36 cellular contexts compared by ENCODE assay signal in genomic region chr2:33024758-33025157, GRCh38.
"Had no signal": no experiment of that assay in that cellular context is flagged by ENCODE, and none has a peak within 500 bp of the region (broad histone marks: within the 10 kb centered on the region; RNA-seq: fewer than 3 reads in every experiment).

No MANE protein-coding gene starts in this region.

- H3K9me3 Mint-ChIP-seq: activated CD4-positive, alpha-beta T cell treated with anti-CD3 and anti-CD28 coated beads, Interleukin-2, amount 10 ng/mL, durations not matched to agents 7 days and 5 days; activated naive CD4-positive, alpha-beta T cell treated with anti-CD3 and anti-CD28 coated beads for 36 hours; activated T-cell treated with anti-CD3 and anti-CD28 coated beads, Interleukin-2, amount 50 U/mL, for 4 hours; activated T-helper 1 cell treated with anti-CD3 and anti-CD28 coated beads, Interleukin-12 subunit alpha, Interleukin-12 subunit beta, Interleukin-2, Interleukin-4 antibody, amounts not matched to agents 30 ng/mL and 10 ng/mL and 1 ng/mL, durations not matched to agents 14 hours and 24 hours and 36 hours; T-helper 1 cell treated with Interleukin-12 subunit alpha and Interleukin-12 subunit beta and Interleukin-4 antibody, amounts not matched to agents 30 μg/mL and 1 μg/mL, for 36 hours; T-helper 2 cell treated with Interferon-gamma antibody and Interleukin-4, amounts not matched to agents 5 μg/mL and 100 μg/mL, for 36 hours had no signal

- H3K4me1 Mint-ChIP-seq: activated CD4-positive, alpha-beta T cell treated with anti-CD3 and anti-CD28 coated beads for 36 hours; activated CD4-positive, alpha-beta T cell treated with anti-CD3 and anti-CD28 coated beads, Interleukin-2, amount 10 ng/mL, durations not matched to agents 7 days and 5 days had no signal

- H3K27ac ChIP-seq: adrenal gland, body of pancreas, breast epithelium, KMS-11, SJSA1 had no signal

- H3K27ac Mint-ChIP-seq: activated CD4-positive, alpha-beta T cell treated with anti-CD3 and anti-CD28 coated beads for 36 hours; activated CD4-positive, alpha-beta T cell treated with anti-CD3 and anti-CD28 coated beads, Interleukin-2, amount 10 ng/mL, durations not matched to agents 7 days and 5 days; activated CD8-positive, alpha-beta T cell treated with anti-CD3 and anti-CD28 coated beads, Interleukin-2, amount 10 ng/mL, durations not matched to agents 7 days and 5 days; activated naive CD4-positive, alpha-beta T cell treated with anti-CD3 and anti-CD28 coated beads for 36 hours; activated naive CD4-positive, alpha-beta T cell treated with anti-CD3 and anti-CD28 coated beads, Interleukin-2, amount 50 U/mL, for 72 hours; activated T-helper 1 cell treated with anti-CD3 and anti-CD28 coated beads, Interleukin-12 subunit alpha, Interleukin-12 subunit beta, Interleukin-2, Interleukin-4 antibody, amounts not matched to agents 30 ng/mL and 10 ng/mL and 1 ng/mL, durations not matched to agents 14 hours and 24 hours and 36 hours; T-helper 1 cell treated with Interleukin-12 subunit alpha and Interleukin-12 subunit beta and Interleukin-4 antibody, amounts not matched to agents 30 μg/mL and 1 μg/mL, for 36 hours; T-helper 2 cell treated with Interferon-gamma antibody and Interleukin-4, amounts not matched to agents 5 μg/mL and 100 μg/mL, for 36 hours; WTC11 had no signal

- ATAC-seq: activated CD4-positive, alpha-beta T cell treated with anti-CD3 and anti-CD28 coated beads for 36 hours; activated CD4-positive, CD25-positive, alpha-beta regulatory T cell treated with anti-CD3 and anti-CD28 coated beads, Interleukin-2, amount 50 U/mL, for 24 hours; activated CD8-positive, alpha-beta T cell treated with anti-CD3 and anti-CD28 coated beads, Interleukin-2, amount 10 ng/mL, durations not matched to agents 7 days and 5 days; activated naive CD4-positive, alpha-beta T cell treated with anti-CD3 and anti-CD28 coated beads, Interleukin-2, amount 50 U/mL, for 72 hours; activated T-cell treated with anti-CD3 and anti-CD28 coated beads, Interleukin-2, amount 50 U/mL, for 4 hours; body of pancreas; PC-3; WTC11 had no signal

- H3K4me3 ChIP-seq: adrenal gland, body of pancreas, breast epithelium, Peyer's patch, SJSA1 had no signal

- H3K36me3 ChIP-seq: adrenal gland, breast epithelium, Peyer's patch, SJSA1 had no signal

- DNase-seq: activated CD4-positive, alpha-beta T cell treated with anti-CD3 and anti-CD28 coated beads for 36 hours; activated CD4-positive, alpha-beta T cell treated with anti-CD3 and anti-CD28 coated beads, Interleukin-2, amount 10 ng/mL, durations not matched to agents 7 days and 5 days; activated CD4-positive, alpha-beta T cell treated with anti-CD3 and anti-CD28 coated beads, Interleukin-2, amount 50 U/mL, for 48 hours; activated CD8-positive, alpha-beta memory T cell treated with anti-CD3 and anti-CD28 coated beads, Interleukin-2, amount 50 U/mL, for 4 hours; activated CD8-positive, alpha-beta T cell treated with anti-CD3 and anti-CD28 coated beads, Interleukin-2, amount 10 ng/mL, durations not matched to agents 7 days and 5 days; activated gamma-delta T cell treated with Interleukin-2 at 50 U/mL for 16 hours; activated naive CD4-positive, alpha-beta T cell treated with anti-CD3 and anti-CD28 coated beads for 36 hours; activated T-cell treated with anti-CD3 and anti-CD28 coated beads for 4 hours; activated T-cell treated with anti-CD3 and anti-CD28 coated beads, Interleukin-2, amount 50 U/mL, for 4 hours; adrenal gland; body of pancreas; caudate nucleus; cerebellar nuclear complex; NCI-H1048; NCI-H1105 treated with DMSO at 0.1 percent for 48 hours; NCI-H1436; NCI-H1694; NCI-H1930; NCI-H2081 treated with DMSO at 0.1 percent for 48 hours; NCI-H226; NCI-H446 treated with DMSO at 0.1 percent for 48 hours; NCI-H524; PC-3; Peyer's patch; RPMI8226; SHP77 treated with DMSO at 0.1 percent for 48 hours; SK-N-SH had no signal

- H3K4me1 ChIP-seq: adrenal gland, body of pancreas, breast epithelium, Peyer's patch had no signal

- H3K4me3 Mint-ChIP-seq: activated CD4-positive, alpha-beta T cell treated with anti-CD3 and anti-CD28 coated beads for 36 hours; activated CD4-positive, alpha-beta T cell treated with anti-CD3 and anti-CD28 coated beads, Interleukin-2, amount 10 ng/mL, durations not matched to agents 7 days and 5 days; activated CD8-positive, alpha-beta T cell treated with anti-CD3 and anti-CD28 coated beads, Interleukin-2, amount 10 ng/mL, durations not matched to agents 7 days and 5 days; activated naive CD4-positive, alpha-beta T cell treated with anti-CD3 and anti-CD28 coated beads for 36 hours; activated T-cell treated with anti-CD3 and anti-CD28 coated beads, Interleukin-2, amount 50 U/mL, for 4 hours; activated T-helper 1 cell treated with anti-CD3 and anti-CD28 coated beads, Interleukin-12 subunit alpha, Interleukin-12 subunit beta, Interleukin-2, Interleukin-4 antibody, amounts not matched to agents 30 ng/mL and 10 ng/mL and 1 ng/mL, durations not matched to agents 14 hours and 24 hours and 36 hours; T-helper 1 cell treated with Interleukin-12 subunit alpha and Interleukin-12 subunit beta and Interleukin-4 antibody, amounts not matched to agents 30 μg/mL and 1 μg/mL, for 36 hours; T-helper 2 cell treated with Interferon-gamma antibody and Interleukin-4, amounts not matched to agents 5 μg/mL and 100 μg/mL, for 36 hours; WTC11 had no signal

- H3K9me3 ChIP-seq: adrenal gland, body of pancreas, Peyer's patch, SJSA1, SK-N-SH had no signal

- H3K27me3 ChIP-seq: adrenal gland, body of pancreas, breast epithelium, Peyer's patch, SJSA1 had no signal

- H3K36me3 Mint-ChIP-seq: activated naive CD4-positive, alpha-beta T cell treated with anti-CD3 and anti-CD28 coated beads, Interleukin-2, amount 50 U/mL, for 72 hours had no signal
